14 cellular contexts compared by ENCODE assay signal in the genomic region with DNA sequence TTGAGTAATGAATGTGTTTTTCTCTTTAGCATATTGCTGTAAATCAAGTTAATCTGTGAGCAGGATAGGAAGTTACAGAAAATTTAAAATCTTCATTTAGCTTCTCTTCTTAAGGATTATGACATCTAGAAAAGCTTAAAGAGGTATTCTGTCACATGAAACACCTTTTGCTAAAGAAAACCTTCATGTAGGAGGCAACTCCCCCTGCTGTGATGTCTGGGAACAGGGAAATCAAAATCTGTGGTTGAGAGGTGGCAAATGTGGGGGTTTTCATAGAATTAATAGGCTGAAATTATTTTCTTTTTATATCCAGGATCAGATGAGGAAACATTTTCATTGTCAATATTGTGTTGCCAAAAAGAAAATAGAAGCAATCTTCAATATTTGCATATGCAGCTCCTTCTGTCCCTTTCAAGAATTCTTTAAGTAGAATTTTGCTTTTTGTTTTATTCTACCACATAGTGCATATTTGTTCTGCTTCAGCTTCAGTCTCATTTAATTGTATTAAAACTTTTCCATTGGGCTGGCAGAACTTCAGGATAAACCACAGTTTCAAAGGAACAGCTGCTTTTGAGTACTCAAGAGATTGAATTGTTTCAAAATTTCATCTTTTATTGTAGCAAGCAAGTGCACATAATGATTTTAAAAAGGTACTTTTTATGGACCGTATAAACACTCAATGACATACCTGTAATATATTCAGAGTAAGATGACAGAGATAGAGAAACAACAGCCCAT.
DNase-seq lines count a peak whose midpoint lies in the region; ATAC-seq, FAIRE-seq and TF ChIP-seq lines count a peak whose summit lies in the region.
"Had no signal": no experiment of that assay in that cellular context is flagged by ENCODE, and none has a peak within 500 bp of the region (broad histone marks: within the 10 kb centered on the region; RNA-seq: fewer than 3 reads in every experiment).

No MANE protein-coding gene starts in this region.

- peaks cover 24% of the 10 kb centered on the region for H3K4me1 ChIP-seq in left ventricle myocardium inferior
- H3K4me1 ChIP-seq in vagina: peaks cover 17% of the 10 kb centered on the region

- peak overlapping the region; percentile 16 for H3K27ac Mint-ChIP-seq in T-helper 17 cell

- H3K27ac ChIP-seq in left ventricle myocardium inferior (replicated peaks): no peak overlapping the region
- H3K27ac ChIP-seq in vagina: peak overlapping the region; percentile 53

- no peak for DNase-seq in left ventricle myocardium inferior
- no peak for DNase-seq in left ventricle myocardium superior
- DNase-seq in T-helper 17 cell: no peak
- DNase-seq in fibroblast of the aortic adventitia (ENCODE audit: low read depth): peak; percentile 36
- no peak for DNase-seq in vagina (ENCODE audit: extremely low spot score in 2 of 2)
- no peak for DNase-seq in effector CD8-positive, alpha-beta T cell (lab: John Stamatoyannopoulos, UW)
- no peak for DNase-seq in urothelium cell line (ENCODE audit: low spot score)
- DNase-seq: activated T-cell treated with anti-CD3 and anti-CD28 coated beads for 4 hours, DMS79, MG63, natural killer cell had no signal

- no peak for TF ChIP-seq POLR2A in vagina (IDR thresholded peaks at IDR 0.05)

- ATAC-seq in left ventricle myocardium superior: no peak
- ATAC-seq in T-helper 17 cell: peak; percentile 57
- no peak for ATAC-seq in HG03378 (IDR thresholded peaks at IDR 0.05; ENCODE audit: unreplicated experiment)
- ATAC-seq: esophagus mucosa, Right ventricle myocardium inferior had no signal

- H3K4me3 Mint-ChIP-seq in T-helper 17 cell: no peak overlapping the region

- H3K27me3 ChIP-seq in left ventricle myocardium inferior (ENCODE audit: low read depth) (no peaks in the 10 kb centered on the region), vagina (no peaks in the 10 kb centered on the region)
- H3K27me3 ChIP-seq: MG63 had no signal

- H3K4me3 ChIP-seq in left ventricle myocardium inferior (no peak overlapping the region), fibroblast of the aortic adventitia (ENCODE audit: low read depth, low read length) (no peak overlapping the region), vagina (no peak overlapping the region)
- H3K4me3 ChIP-seq: MG63 had no signal

- no peaks in the 10 kb centered on the region for H3K27me3 Mint-ChIP-seq in T-helper 17 cell

- no peaks in the 10 kb centered on the region for H3K36me3 ChIP-seq in left ventricle myocardium inferior
- no peaks in the 10 kb centered on the region for H3K36me3 ChIP-seq in vagina
- H3K36me3 ChIP-seq: MG63 had no signal

- peaks cover 37% of the 10 kb centered on the region for H3K4me1 Mint-ChIP-seq in T-helper 17 cell

- H3K9me3 ChIP-seq in left ventricle myocardium inferior (replicated peaks): no peaks in the 10 kb centered on the region
- H3K9me3 ChIP-seq in T-helper 17 cell (ENCODE audit: control insufficient read depth, low read length, poor library complexity, severe bottlenecking): no peaks in the 10 kb centered on the region
- H3K9me3 ChIP-seq in vagina: no peaks in the 10 kb centered on the region
- H3K9me3 ChIP-seq: MG63 had no signal

- intact Hi-C loops in left ventricle myocardium inferior (cut with micrococcal nuclease): no loop called here
- intact Hi-C loops in left ventricle myocardium superior (cut with micrococcal nuclease): no loop called here
- intact Hi-C loops in vagina (cut with DNase I): no loop called here

- H3K36me3 Mint-ChIP-seq in T-helper 17 cell (ENCODE audit: low read depth): peaks cover 2% of the 10 kb centered on the region
- H3K36me3 Mint-ChIP-seq: natural killer cell had no signal

- no peak for FAIRE-seq in urothelium cell line (lab: Jason Lieb, UNC)

- TF ChIP-seq CTCF in left ventricle myocardium inferior (IDR thresholded peaks at IDR 0.05; ENCODE audit: borderline replicate concordance) (peak; percentile 40), fibroblast of the aortic adventitia (IDR thresholded peaks at IDR 0.05; ENCODE audit: insufficient read depth, low read length) (peak; percentile 60), vagina (IDR thresholded peaks at IDR 0.05) (no peak)

Comparison
In these comparisons a context has a peak if more than half of its experiments do, and no peak if none do; other contexts are left out.
1. CTCF ChIP-seq: peak in left ventricle myocardium inferior (single experiment) and fibroblast of the aortic adventitia (single experiment); none in vagina (0 of 3).